33 cellular contexts compared by ENCODE assay signal in the genomic region with DNA sequence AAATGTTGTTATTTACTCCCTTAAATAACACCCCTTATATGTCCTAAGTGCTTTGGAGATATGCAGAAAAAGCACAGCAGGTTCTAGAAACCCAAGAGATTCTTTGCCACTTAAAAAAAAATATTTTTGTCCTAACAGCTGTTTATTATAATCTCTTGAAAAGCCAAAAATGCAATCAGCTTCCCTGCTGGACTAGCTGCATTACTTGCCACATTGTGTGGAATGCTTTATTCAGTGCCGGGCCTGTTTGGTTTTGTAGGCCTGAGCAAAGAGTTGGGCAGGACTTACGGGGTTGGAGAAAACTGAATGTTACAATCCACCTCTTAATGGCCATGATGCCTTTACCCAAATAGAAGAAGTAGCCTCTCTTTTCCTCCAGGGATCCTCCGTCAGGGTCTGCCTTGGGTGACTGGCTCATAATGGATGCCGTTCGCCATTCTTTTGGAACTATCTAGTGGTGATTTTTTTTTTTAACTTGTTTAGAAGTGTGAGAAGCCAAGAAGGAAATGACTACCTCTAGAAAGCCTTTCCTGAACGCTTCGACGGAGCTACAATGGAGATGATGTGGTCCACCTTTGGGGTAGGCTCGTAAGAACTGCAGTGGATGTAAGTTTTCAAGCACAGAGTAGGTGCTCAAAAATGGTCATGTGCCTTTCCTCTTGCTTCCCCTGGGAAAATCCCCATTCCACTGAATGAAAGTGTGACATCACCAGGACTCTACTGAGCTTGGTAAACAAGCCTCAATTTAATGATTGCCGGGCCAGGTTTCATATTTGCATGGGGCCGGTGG.
"Had no signal": no experiment of that assay in that cellular context is flagged by ENCODE, and none has a peak within 500 bp of the region (broad histone marks: within the 10 kb centered on the region; RNA-seq: fewer than 3 reads in every experiment).

No MANE protein-coding gene starts in this region.

- ATAC-seq: sciatic nerve; stimulated activated memory B cell treated with anti-CD40 and anti-IgM and Interleukin-4, amounts not matched to agents 10 μg/mL and 1 μg/mL and 100 μg/mL, for 72 hours; stimulated activated naive CD8-positive, alpha-beta T cell treated with anti-CD3 and anti-CD28 coated beads, Interleukin-15, amount 100 ng/mL, for 72 hours; T-helper 17 cell had no signal

- H3K9me3 Mint-ChIP-seq: activated CD4-positive, alpha-beta memory T cell treated with anti-CD3 and anti-CD28 coated beads for 36 hours; activated CD4-positive, alpha-beta T cell treated with anti-CD3 and anti-CD28 coated beads, Interleukin-2, amount 10 ng/mL, durations not matched to agents 24 days and 14 days; activated T-cell treated with anti-CD3 and anti-CD28 coated beads, Interleukin-2, amount 50 U/mL, for 24 hours; stimulated activated memory B cell treated with anti-CD40 and anti-IgM and Interleukin-4, amounts not matched to agents 10 μg/mL and 1 μg/mL and 100 μg/mL, for 72 hours had no signal

- H3K4me1 ChIP-seq: uterus had no signal

- H3K4me1 Mint-ChIP-seq: activated CD4-positive, alpha-beta T cell treated with anti-CD3 and anti-CD28 coated beads, Interleukin-2, amount 10 ng/mL, durations not matched to agents 24 days and 14 days; memory B cell; stimulated activated memory B cell treated with anti-CD40 and anti-IgM and Interleukin-4, amounts not matched to agents 10 μg/mL and 1 μg/mL and 100 μg/mL, for 72 hours; stimulated activated naive CD8-positive, alpha-beta T cell treated with anti-CD3 and anti-CD28 coated beads, Interleukin-15, amount 100 ng/mL, for 72 hours; T-helper 17 cell had no signal

- H3K27ac ChIP-seq: brain microvascular endothelial cell, epithelial cell of prostate, ovary, uterus, WERI-Rb-1 had no signal

- H3K36me3 ChIP-seq: brain microvascular endothelial cell, ovary, uterus, WERI-Rb-1 had no signal

- DNase-seq: activated CD4-positive, alpha-beta memory T cell treated with anti-CD3 and anti-CD28 coated beads for 36 hours; activated CD4-positive, alpha-beta T cell treated with anti-CD3 and anti-CD28 coated beads, Interleukin-2, amount 10 ng/mL, durations not matched to agents 24 days and 14 days; activated CD4-positive, CD25-positive, alpha-beta regulatory T cell treated with anti-CD3 and anti-CD28 coated beads, Interleukin-2, amount 50 U/mL, for 72 hours; activated CD8-positive, alpha-beta memory T cell treated with anti-CD3 and anti-CD28 coated beads, Interleukin-2, amount 50 U/mL, for 48 hours; activated gamma-delta T cell treated with Interleukin-2 at 50 U/mL for 16 hours; activated naive CD4-positive, alpha-beta T cell treated with anti-CD3 and anti-CD28 coated beads, Interleukin-2, amount 50 U/mL, for 16 hours; activated T-cell treated with anti-CD3 and anti-CD28 coated beads, Interleukin-2, amount 50 U/mL, for 24 hours; amniotic stem cell; brain microvascular endothelial cell; caudate nucleus; effector CD4-positive, alpha-beta T cell; foreskin fibroblast; head of caudate nucleus; hippocampal formation; midbrain; ovary; retina; small intestine; stimulated activated CD4-positive, alpha-beta T cell treated with anti-CD3 and anti-CD28 coated beads, Interleukin-4, amount 100 ng/mL, for 4 hours; stimulated activated CD8-positive, alpha-beta memory T cell treated with anti-CD3 and anti-CD28 coated beads, Interleukin-4, amount 100 ng/mL, for 48 hours; stimulated activated naive CD8-positive, alpha-beta T cell treated with anti-CD3 and anti-CD28 coated beads, Interleukin-15, amount 100 ng/mL, for 72 hours; substantia nigra; T-helper 17 cell; T1000; uterus; WERI-Rb-1 had no signal

- H3K27me3 ChIP-seq: brain microvascular endothelial cell, ovary, uterus had no signal

- H3K27ac Mint-ChIP-seq: activated CD4-positive, alpha-beta memory T cell treated with anti-CD3 and anti-CD28 coated beads for 36 hours; activated CD4-positive, alpha-beta T cell treated with anti-CD3 and anti-CD28 coated beads, Interleukin-2, amount 10 ng/mL, durations not matched to agents 24 days and 14 days; activated T-cell treated with anti-CD3 and anti-CD28 coated beads, Interleukin-2, amount 50 U/mL, for 24 hours; memory B cell; nephron; progenitor cell of endocrine pancreas; stimulated activated memory B cell treated with anti-CD40 and anti-IgM and Interleukin-4, amounts not matched to agents 10 μg/mL and 1 μg/mL and 100 μg/mL, for 72 hours; stimulated activated naive CD8-positive, alpha-beta T cell treated with anti-CD3 and anti-CD28 coated beads, Interleukin-15, amount 100 ng/mL, for 72 hours; T-helper 17 cell; type B pancreatic cell had no signal

- H3K36me3 Mint-ChIP-seq: activated CD4-positive, alpha-beta memory T cell treated with anti-CD3 and anti-CD28 coated beads for 36 hours; memory B cell; stimulated activated memory B cell treated with anti-CD40 and anti-IgM and Interleukin-4, amounts not matched to agents 10 μg/mL and 1 μg/mL and 100 μg/mL, for 72 hours; type B pancreatic cell had no signal

- H3K4me3 ChIP-seq: ovary, uterus had no signal

- H3K4me3 Mint-ChIP-seq: activated CD4-positive, alpha-beta memory T cell treated with anti-CD3 and anti-CD28 coated beads for 36 hours; activated CD4-positive, alpha-beta T cell treated with anti-CD3 and anti-CD28 coated beads, Interleukin-2, amount 10 ng/mL, durations not matched to agents 24 days and 14 days; activated T-cell treated with anti-CD3 and anti-CD28 coated beads, Interleukin-2, amount 50 U/mL, for 24 hours; memory B cell; nephron; stimulated activated memory B cell treated with anti-CD40 and anti-IgM and Interleukin-4, amounts not matched to agents 10 μg/mL and 1 μg/mL and 100 μg/mL, for 72 hours; stimulated activated naive CD8-positive, alpha-beta T cell treated with anti-CD3 and anti-CD28 coated beads, Interleukin-15, amount 100 ng/mL, for 72 hours; T-helper 17 cell; type B pancreatic cell had no signal

- H3K9me3 ChIP-seq: ovary, uterus had no signal
